Comparison of ENCODE assay signal across 21 cellular contexts in the genomic region with DNA sequence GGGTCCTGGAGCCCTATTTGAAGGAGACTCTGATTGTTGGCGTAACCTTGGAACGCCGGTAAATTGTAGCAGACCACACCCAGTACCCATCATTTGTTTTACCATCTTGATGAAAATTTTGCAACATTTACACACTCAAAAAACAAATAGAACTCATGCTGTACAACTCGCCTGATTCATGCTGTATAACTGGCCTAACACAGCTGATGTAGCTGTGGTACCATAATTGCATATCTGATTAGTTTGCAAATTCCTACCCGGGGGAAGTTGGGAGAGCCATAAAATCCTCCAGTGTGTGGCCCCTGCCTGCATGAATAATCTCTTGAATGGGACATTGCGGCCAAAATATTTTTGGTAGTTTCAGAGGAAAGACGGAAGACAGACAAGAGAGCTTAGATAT. TPM values are rescaled to one million over a fixed set of nuclear protein-coding genes. Genes with fewer than 3 reads are reported as not detected.
DNase-seq lines count a peak whose midpoint lies in the region; ATAC-seq and TF ChIP-seq lines count a peak whose summit lies in the region.
"Had no signal": no experiment of that assay in that cellular context is flagged by ENCODE, and none has a peak within 500 bp of the region (broad histone marks: within the 10 kb centered on the region; RNA-seq: fewer than 3 reads in every experiment).

No MANE protein-coding gene starts in this region.

- no peak for TF ChIP-seq RAD21 in SK-N-SH (IDR thresholded peaks at IDR 0.05; ENCODE audit: low read length)

- no peaks in the 10 kb centered on the region for H3K9me2 ChIP-seq in SK-N-SH

- H3K36me3 ChIP-seq in SK-N-SH (replicated peaks in 1 of 2; ENCODE audit: control insufficient read depth in 1 of 2, insufficient read depth in 2 of 2, low read length in 1 of 2) (peaks cover 4 to 19% of the 10 kb centered on the region in 2 experiments), SK-N-MC (ENCODE audit: insufficient read depth, low read length) (no peaks in the 10 kb centered on the region)
- H3K36me3 ChIP-seq: Peyer's patch had no signal

- peaks cover 42 to 62% (median 51%) of the 10 kb centered on the region in 3 donors for H3K4me1 Mint-ChIP-seq in naive B cell

- H3K9me3 ChIP-seq in SK-N-SH = no peaks in the 10 kb centered on the region
- H3K9me3 ChIP-seq in SK-N-MC (ENCODE audit: low read depth, low read length) = no peaks in the 10 kb centered on the region
- H3K9me3 ChIP-seq: Caco-2, Peyer's patch had no signal

- TF ChIP-seq CTCF in SK-N-SH (IDR thresholded peaks at IDR 0.05) = no peak

- POLR2A ChIA-PET in SK-N-SH (lab: Yijun Ruan, JAX) = no interaction called here

- peak overlapping the region in 1 of 2 experiments; percentile 40; a peak in 1 of 4 replicates for H3K27ac ChIP-seq in SK-N-SH (ENCODE audit: low read depth in 2 of 2, low read length in 1 of 2)
- H3K27ac ChIP-seq in SK-N-MC = peak overlapping the region; percentile 83
- H3K27ac ChIP-seq in substantia nigra (ENCODE audit: low read depth, low read length, poor library complexity, severe bottlenecking) = peak overlapping the region; percentile 74
- H3K27ac ChIP-seq: 22Rv1, HL-60 had no signal

- no peak for TF ChIP-seq EP300 in SK-N-SH (IDR thresholded peaks at IDR 0.05; ENCODE audit: borderline replicate concordance in 1 of 2, low read depth in 1 of 2, low read length in 1 of 2)

- H3K4me3 ChIP-seq in SK-N-SH (ENCODE audit: low read depth in 2 of 2, low read length in 1 of 2) (no peak overlapping the region), SK-N-MC (peak overlapping the region; percentile 69)
- H3K4me3 ChIP-seq: K562, Peyer's patch had no signal

- CTCF ChIA-PET in SK-N-SH (lab: Yijun Ruan, JAX) = interaction anchor here (0.7 to 5.0 kb wide), 13 partner anchors 9 to 274 kb away, joined by 3 to 46 read pairs (median 3); partner anchors contain the start of genes LSM11 and NIPAL4

- ATAC-seq in SK-N-SH treated with all-trans-retinoic acid at 6 μM for 48 hours (no peak), naive B cell (ENCODE audit: low read depth in 2 of 2) (no peak), GM18867 (IDR thresholded peaks at IDR 0.05; ENCODE audit: unreplicated experiment) (no peak)
- ATAC-seq: K562 had no signal

- peak overlapping the region in 4 of 6 donors; percentile 7 to 90 (median 68) for H3K27ac Mint-ChIP-seq in naive B cell

- H3K79me2 ChIP-seq in SK-N-SH (ENCODE audit: insufficient read depth) = peaks cover 3% of the 10 kb centered on the region; the same call in 1 of the 2 replicates

- no peaks in the 10 kb centered on the region for H3K27me3 Mint-ChIP-seq in naive B cell

- H3K27me3 ChIP-seq in SK-N-SH (ENCODE audit: insufficient read depth) = no peaks in the 10 kb centered on the region
- H3K27me3 ChIP-seq: Peyer's patch had no signal

- WGBS in SK-N-SH (ENCODE audit: low lambda C conversion rate) = 70% methylated on average over 7 of the region's 7 CpGs

- no peak overlapping the region for H3K9ac ChIP-seq in SK-N-SH
- peak overlapping the region; percentile 58 for H3K9ac ChIP-seq in SK-N-MC (ENCODE audit: insufficient read length)

- H4K20me1 ChIP-seq in SK-N-SH (ENCODE audit: insufficient read depth) = no peaks in the 10 kb centered on the region

- no peaks in the 10 kb centered on the region for H3K9me3 Mint-ChIP-seq in naive B cell

- peaks cover 37 to 45% of the 10 kb centered on the region in 2 donors for H3K36me3 Mint-ChIP-seq in naive B cell

- H2AFZ ChIP-seq in SK-N-SH (ENCODE audit: low read depth) = no peak overlapping the region

- H3K4me2 ChIP-seq in SK-N-SH = no peak overlapping the region

- no peak overlapping the region for H3K4me3 Mint-ChIP-seq in naive B cell

- peaks cover 27% of the 10 kb centered on the region for H3F3A ChIP-seq in SK-N-SH (replicated peaks; ENCODE audit: insufficient read depth)

- DNase-seq in SK-N-SH (no peak), SK-N-MC (ENCODE audit: low read depth, low spot score) (no peak), naive B cell (no peak), substantia nigra (lab: John Stamatoyannopoulos, UW) (no peak), DMS79 (lab: John Stamatoyannopoulos, UW) (no peak), activated T-cell treated with anti-CD3 and anti-CD28 coated beads for 4 hours (no peak)
- DNase-seq: Caco-2, DMS53, GDM1, GOT3, NCI-H1436 treated with DMSO at 0.1 percent for 48 hours, NCI-H2107, NCI-H226, NCI-H774, Peyer's patch, Right ventricle myocardium superior had no signal

- peaks cover 0 to 18% of the 10 kb centered on the region in 2 experiments; a peak in 2 of 4 replicates for H3K4me1 ChIP-seq in SK-N-SH (ENCODE audit: control insufficient read depth in 1 of 2, insufficient read depth in 2 of 2, low read depth in 1 of 2, low read length in 1 of 2)
- H3K4me1 ChIP-seq: Caco-2, Peyer's patch had no signal

TF ChIP-seq in SK-N-SH, 30 proteins besides CTCF, POLR2A, EP300 and RAD21:
- TF ChIP-seq IRF3 (IDR thresholded peaks at IDR 0.05; ENCODE audit: low read depth, low read length) = no peak
- TF ChIP-seq FOSL2 (IDR thresholded peaks at IDR 0.05; ENCODE audit: borderline replicate concordance, low read depth) = 0 out of 2 replicates have a peak, but pooled peaks have one; percentile 2

TF ChIP-seq in SK-N-SH treated with all-trans-retinoic acid at 6 μM for 48 hours, 23 proteins besides CTCF, POLR2A, EP300 and RAD21:
- TF ChIP-seq ZFP3 (CRISPR knock-in tag; IDR thresholded peaks at IDR 0.05) (no peak), GLIS3 (CRISPR knock-in tag; IDR thresholded peaks at IDR 0.05) (no peak), ESRRG (CRISPR knock-in tag; IDR thresholded peaks at IDR 0.05) (no peak), BACH2 (CRISPR knock-in tag; IDR thresholded peaks at IDR 0.05; ENCODE audit: borderline replicate concordance) (no peak)

RNA-seq across cellular contexts. Expression of gene NIPAL4, which starts 9.7 kb away (rescaled TPM):
- polyA plus RNA-seq in SK-N-SH (2012; rRNA removed) = 2.3 and 2.6 TPM in 2 replicates
- polyA plus RNA-seq in SK-N-SH (2012; cell fraction: cytosol; rRNA removed) = 2.3 and 2.8 TPM in 2 replicates
- 2.6 and 4.7 TPM in 2 replicates for polyA plus RNA-seq in SK-N-SH (2012; cell fraction: nucleus; rRNA removed)
- polyA plus RNA-seq in naive B cell (ENCODE audit: low read depth in 6 of 6) = 10 to 100 TPM in 3 of 6 donors, 1 to 10 TPM in 3; 3.5 to 15.7 (median 10.3) TPM
- polyA plus RNA-seq: K562 had no signal
